ENCODE assay signal across 21 cellular contexts in the genomic region with DNA sequence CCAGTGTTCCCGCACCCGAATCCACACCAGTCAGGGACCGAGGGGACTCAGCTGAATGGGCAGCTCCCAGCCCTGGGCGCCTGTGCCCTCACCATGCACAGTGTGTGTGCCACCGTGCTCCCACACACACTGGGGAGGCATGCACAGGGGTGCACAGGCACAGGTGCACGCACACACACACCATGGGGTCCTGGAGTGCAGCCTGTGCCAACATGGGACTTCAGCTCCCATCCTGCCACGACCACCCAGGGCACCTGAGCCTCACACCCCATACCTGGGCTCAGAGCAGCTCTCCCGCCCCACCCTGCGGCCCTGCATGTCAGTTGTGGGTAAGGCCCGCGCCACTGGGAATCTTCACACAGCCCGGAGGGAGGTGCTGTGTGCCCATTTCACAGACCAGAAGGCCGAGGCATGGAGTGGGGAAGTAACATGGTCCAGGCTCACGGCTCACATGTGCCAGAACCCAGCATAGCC. TPM values are rescaled to one million over a fixed set of nuclear protein-coding genes. Genes with fewer than 3 reads are reported as not detected.
DNase-seq lines count a peak whose midpoint lies in the region; ATAC-seq and TF ChIP-seq lines count a peak whose summit lies in the region.
"Had no signal": no experiment of that assay in that cellular context is flagged by ENCODE, and none has a peak within 500 bp of the region (broad histone marks: within the 10 kb centered on the region; RNA-seq: fewer than 3 reads in every experiment).

No MANE protein-coding gene starts in this region.

- in situ Hi-C loops in GM13976 (cut with MboI; ENCODE audit: low sequenced_read_pairs, unreplicated experiment): no loop called here

- no peak overlapping the region for H3K4me3 Mint-ChIP-seq in activated T-cell treated with anti-CD3 and anti-CD28 coated beads, Interleukin-2, amount 50 U/mL, for 24 hours
- no peak overlapping the region for H3K4me3 Mint-ChIP-seq in CD4-positive, alpha-beta memory T cell
- H3K4me3 Mint-ChIP-seq: IgD-negative memory B cell; neural crest cell; T-helper 2 cell treated with Interferon-gamma antibody and Interleukin-4, amounts not matched to agents 5 μg/mL and 100 μg/mL, for 36 hours had no signal

- H3K27me3 ChIP-seq in left lung: peaks cover 5 to 71% of the 10 kb centered on the region in 2 donors
- peaks cover 0 to 74% (median 29%) of the 10 kb centered on the region in 3 donors for H3K27me3 ChIP-seq in stomach
- no peaks in the 10 kb centered on the region for H3K27me3 ChIP-seq in CD4-positive, alpha-beta memory T cell (ENCODE audit: insufficient read depth, low read length)
- H3K27me3 ChIP-seq: colonic mucosa had no signal

- POLR2A ChIA-PET in CD4-positive, alpha-beta memory T cell (lab: Charles Lee; ENCODE audit: partially characterized antibody): no interaction called here

- ATAC-seq in left lung (no peak), GM19395 (IDR thresholded peaks at IDR 0.05; ENCODE audit: unreplicated experiment) (no peak), GM18498 (IDR thresholded peaks at IDR 0.05; ENCODE audit: unreplicated experiment) (no peak)

- H3K27ac ChIP-seq in left lung: no peak overlapping the region
- no peak overlapping the region for H3K27ac ChIP-seq in stomach
- H3K27ac ChIP-seq in CD4-positive, alpha-beta memory T cell (ENCODE audit: low read depth, low read length): no peak overlapping the region
- H3K27ac ChIP-seq: breast epithelium, colonic mucosa, esophagus squamous epithelium, VCaP had no signal

- H3K4me1 Mint-ChIP-seq in activated T-cell treated with anti-CD3 and anti-CD28 coated beads, Interleukin-2, amount 50 U/mL, for 24 hours (ENCODE audit: low read depth): no peaks in the 10 kb centered on the region
- no peaks in the 10 kb centered on the region for H3K4me1 Mint-ChIP-seq in CD4-positive, alpha-beta memory T cell

- intact Hi-C loops in left lung (cut with DNase I): no loop called here
- intact Hi-C loops in stomach (cut with DNase I; ENCODE audit: low total_unique reads): no loop called here
- intact Hi-C loops in CD4-positive, alpha-beta memory T cell (cut with micrococcal nuclease): no loop called here

- peaks cover 5% of the 10 kb centered on the region for H3K9me3 Mint-ChIP-seq in activated T-cell treated with anti-CD3 and anti-CD28 coated beads, Interleukin-2, amount 50 U/mL, for 24 hours
- H3K9me3 Mint-ChIP-seq in CD4-positive, alpha-beta memory T cell: peaks cover 0 to 10% (median 6%) of the 10 kb centered on the region in 8 donors

- no peaks in the 10 kb centered on the region for H3K36me3 Mint-ChIP-seq in activated T-cell treated with anti-CD3 and anti-CD28 coated beads, Interleukin-2, amount 50 U/mL, for 24 hours (ENCODE audit: low read depth)
- H3K36me3 Mint-ChIP-seq in CD4-positive, alpha-beta memory T cell: peaks cover 0 to 2% of the 10 kb centered on the region in 2 donors

- peak; percentile 8 for DNase-seq in activated T-cell treated with anti-CD3 and anti-CD28 coated beads, Interleukin-2, amount 50 U/mL, for 24 hours
- DNase-seq in activated T-cell treated with anti-CD3 and anti-CD28 coated beads for 4 hours: no peak
- DNase-seq in GM13976 (ENCODE audit: low spot score): peak; percentile 28
- peak; percentile 22 to 57 for DNase-seq in left lung
- DNase-seq in stomach: peak; percentile 16
- DNase-seq in CD4-positive, alpha-beta memory T cell: no peak
- DNase-seq: colonic mucosa, esophagus squamous epithelium, HCEC 1CT, hypothalamus, NCI-H1105 treated with DMSO at 0.1 percent for 48 hours, NCI-H2081, NCI-H82 had no signal

- 82 to 89% (median 88%) methylated on average over 11 to 14 of the region's 14 CpGs for WGBS in stomach, 5 donors

- H3K9me3 ChIP-seq in left lung (peaks cover 0 to 9% of the 10 kb centered on the region in 2 donors), stomach (peaks cover 0 to 6% (median 4%) of the 10 kb centered on the region in 4 donors)
- H3K9me3 ChIP-seq in CD4-positive, alpha-beta memory T cell (ENCODE audit: control insufficient read depth in 1 of 2, low read length in 2 of 2): no peaks in the 10 kb centered on the region
- H3K9me3 ChIP-seq: breast epithelium, Caco-2, colonic mucosa, esophagus squamous epithelium had no signal

- H3K36me3 ChIP-seq in left lung: no peaks in the 10 kb centered on the region
- no peaks in the 10 kb centered on the region for H3K36me3 ChIP-seq in stomach
- H3K36me3 ChIP-seq in CD4-positive, alpha-beta memory T cell (ENCODE audit: insufficient read depth, low read length): no peaks in the 10 kb centered on the region
- H3K36me3 ChIP-seq: breast epithelium, colonic mucosa, esophagus squamous epithelium had no signal

- no peak overlapping the region for H3K27ac Mint-ChIP-seq in activated T-cell treated with anti-CD3 and anti-CD28 coated beads, Interleukin-2, amount 50 U/mL, for 24 hours
- H3K27ac Mint-ChIP-seq in CD4-positive, alpha-beta memory T cell: no peak overlapping the region
- H3K27ac Mint-ChIP-seq: T-helper 2 cell treated with Interferon-gamma antibody and Interleukin-4, amounts not matched to agents 5 μg/mL and 100 μg/mL, for 36 hours had no signal

- H3K4me3 ChIP-seq in left lung: no peak overlapping the region
- H3K4me3 ChIP-seq in stomach: no peak overlapping the region
- no peak overlapping the region for H3K4me3 ChIP-seq in CD4-positive, alpha-beta memory T cell (ENCODE audit: low read length in 2 of 2)
- H3K4me3 ChIP-seq: breast epithelium, colonic mucosa, esophagus squamous epithelium had no signal

- no peak for TF ChIP-seq POLR2A in stomach (IDR thresholded peaks at IDR 0.05)

- no peak for TF ChIP-seq EP300 in stomach (IDR thresholded peaks at IDR 0.05)

- TF ChIP-seq CTCF in GM13976 (IDR thresholded peaks at IDR 0.05; ENCODE audit: borderline replicate concordance, control extremely low read depth, extremely low read depth, insufficient read depth, missing control alignments) (no peak), left lung (IDR thresholded peaks at IDR 0.05) (no peak), stomach (IDR thresholded peaks at IDR 0.05) (no peak)

- peaks cover 22% of the 10 kb centered on the region for H3K27me3 Mint-ChIP-seq in activated T-cell treated with anti-CD3 and anti-CD28 coated beads, Interleukin-2, amount 50 U/mL, for 24 hours
- peaks cover 6 to 9% of the 10 kb centered on the region in 2 donors for H3K27me3 Mint-ChIP-seq in CD4-positive, alpha-beta memory T cell

- CTCF ChIA-PET in CD4-positive, alpha-beta memory T cell (lab: Charles Lee; ENCODE audit: partially characterized antibody): no interaction called here

- no peaks in the 10 kb centered on the region for H3K4me1 ChIP-seq in left lung
- H3K4me1 ChIP-seq in stomach: no peaks in the 10 kb centered on the region
- H3K4me1 ChIP-seq in CD4-positive, alpha-beta memory T cell (ENCODE audit: insufficient read depth, low read length): no peaks in the 10 kb centered on the region
- H3K4me1 ChIP-seq: breast epithelium, Caco-2, colonic mucosa, esophagus squamous epithelium had no signal

RNA-seq across cellular contexts. Expression of a gene that starts 8.0 kb away (rescaled TPM):
- total RNA-seq in left lung (1 to 10 TPM; 1.5 to 1.6 TPM), stomach (1 to 10 TPM in 1 of 5 donors, under 1 TPM in 3, not detected in 1; 0.43 to 4.3 (median 0.50) TPM)
- polyA plus RNA-seq in stomach: under 1 TPM; 0.19 to 0.76 (median 0.53) TPM
- total RNA-seq in CD4-positive, alpha-beta memory T cell: under 1 TPM in 1 of 2 experiments, not detected in 1; 0.12 TPM
- not detected for polyA plus RNA-seq in CD4-positive, alpha-beta memory T cell

Comparison
In these comparisons a context has a peak if more than half of its experiments do, and no peak if none do; other contexts are left out.
1. DNase-seq: peak in activated T-cell treated with anti-CD3 and anti-CD28 coated beads, Interleukin-2, amount 50 U/mL, for 24 hours (single experiment), GM13976 (single experiment), left lung (2 of 2) and stomach (single experiment); none in activated T-cell treated with anti-CD3 and anti-CD28 coated beads for 4 hours (single experiment) and CD4-positive, alpha-beta memory T cell (0 of 5).